Comparison of ENCODE assay signal across 23 cellular contexts in genomic region chr9:135065804-135066203, GRCh38.
"Had no signal": no experiment of that assay in that cellular context is flagged by ENCODE, and none has a peak within 500 bp of the region (broad histone marks: within the 10 kb centered on the region; RNA-seq: fewer than 3 reads in every experiment).

No MANE protein-coding gene starts in this region.

- H3K4me1 Mint-ChIP-seq: natural killer cell; stimulated activated memory B cell treated with anti-CD40 and anti-IgM and Interleukin-4, amounts not matched to agents 10 μg/mL and 1 μg/mL and 100 μg/mL, for 72 hours had no signal

- H3K4me3 Mint-ChIP-seq: natural killer cell; stimulated activated memory B cell treated with anti-CD40 and anti-IgM and Interleukin-4, amounts not matched to agents 10 μg/mL and 1 μg/mL and 100 μg/mL, for 72 hours had no signal

- H3K36me3 Mint-ChIP-seq: natural killer cell had no signal

- DNase-seq: colonic mucosa; dermis blood vessel endothelial cell; effector memory CD4-positive, alpha-beta T cell; erythroblast; esophagus squamous epithelium; foreskin melanocyte; glutamatergic neuron; heart right ventricle; hippocampal formation; left ventricle myocardium superior; natural killer cell; occipital lobe; stimulated activated CD4-positive, alpha-beta T cell treated with anti-CD3 and anti-CD28 coated beads, Interleukin-4, amount 100 ng/mL, for 4 hours; stimulated activated naive CD8-positive, alpha-beta T cell treated with anti-CD3 and anti-CD28 coated beads, Interleukin-15, Interleukin-2, amounts not matched to agents 100 U/mL and 50 U/mL, for 24 hours; upper lobe of left lung; uterus had no signal

- H3K9me3 Mint-ChIP-seq: natural killer cell had no signal

- H3K4me3 ChIP-seq: colonic mucosa, esophagus squamous epithelium, heart right ventricle, lower lobe of right lung, thoracic aorta, tibial nerve, upper lobe of left lung, uterus had no signal

- H3K36me3 ChIP-seq: colonic mucosa, esophagus squamous epithelium, heart right ventricle, lower lobe of right lung, thoracic aorta, tibial nerve, upper lobe of left lung, uterus had no signal

- H3K27ac ChIP-seq: colonic mucosa, esophagus squamous epithelium, heart right ventricle, lower lobe of right lung, parathyroid adenoma, thoracic aorta, tibial nerve, upper lobe of left lung, uterus had no signal

- H3K9me3 ChIP-seq: colonic mucosa, uterus had no signal

- ATAC-seq: heart right ventricle; left ventricle myocardium superior; lower lobe of right lung; natural killer cell; sciatic nerve; stimulated activated memory B cell treated with anti-CD40 and anti-IgM and Interleukin-4, amounts not matched to agents 10 μg/mL and 1 μg/mL and 100 μg/mL, for 72 hours; stimulated activated naive CD8-positive, alpha-beta T cell treated with anti-CD3 and anti-CD28 coated beads, Interleukin-15, Interleukin-2, amounts not matched to agents 100 U/mL and 50 U/mL, for 24 hours had no signal

- H3K4me1 ChIP-seq: colonic mucosa, esophagus squamous epithelium, heart right ventricle, lower lobe of right lung, parathyroid adenoma, tibial nerve, upper lobe of left lung, uterus had no signal

- H3K27ac Mint-ChIP-seq: natural killer cell; progenitor cell of endocrine pancreas; stimulated activated memory B cell treated with anti-CD40 and anti-IgM and Interleukin-4, amounts not matched to agents 10 μg/mL and 1 μg/mL and 100 μg/mL, for 72 hours had no signal

- H3K27me3 ChIP-seq: colonic mucosa, upper lobe of left lung, uterus had no signal
